In the genomic region with DNA sequence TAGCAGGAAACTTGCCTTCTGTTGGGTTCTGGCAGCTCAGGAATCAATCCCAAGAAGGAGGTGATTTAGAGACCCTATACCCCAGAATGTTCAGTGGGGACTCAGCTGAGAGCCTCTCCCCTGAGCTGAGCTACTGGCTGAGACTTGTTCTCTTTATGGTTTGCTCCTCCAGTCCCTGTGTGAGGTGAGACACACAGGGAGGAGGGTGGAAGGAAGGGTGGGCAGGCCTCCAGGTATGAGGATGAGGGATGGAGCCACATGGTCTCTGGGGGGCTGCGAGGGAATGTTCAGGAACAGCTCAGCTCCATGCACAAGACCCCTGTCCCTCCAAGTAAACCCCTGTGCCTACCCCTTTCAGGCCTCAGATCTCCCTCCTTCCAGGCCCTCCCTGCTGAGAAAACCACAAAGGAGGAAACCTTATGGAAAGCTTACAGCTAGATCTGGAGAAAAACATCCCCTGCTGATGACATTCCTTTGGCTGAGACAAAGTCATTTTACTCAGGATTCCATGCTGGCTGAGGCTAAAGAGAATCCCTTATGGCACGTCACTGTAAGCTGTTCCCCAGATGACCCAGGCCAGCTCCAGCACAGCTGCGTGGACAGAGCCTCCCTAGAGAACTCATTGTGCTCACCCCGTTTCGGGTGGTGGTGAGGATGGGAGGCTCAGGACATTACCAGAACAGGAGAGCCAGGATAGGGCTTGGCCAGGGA, we compare ENCODE assay signal across 10 cellular contexts.
DNase-seq lines count a peak whose midpoint lies in the region; ATAC-seq, FAIRE-seq and TF ChIP-seq lines count a peak whose summit lies in the region.
"Had no signal": no experiment of that assay in that cellular context is flagged by ENCODE, and none has a peak within 500 bp of the region (broad histone marks: within the 10 kb centered on the region; RNA-seq: fewer than 3 reads in every experiment).

No MANE protein-coding gene starts in this region.

- DNase-seq in A673 (ENCODE audit: low spot score) (peak; percentile 28), RWPE1 (ENCODE audit: low spot score) (no peak), frontal cortex (ENCODE audit: low spot score in 2 of 2) (peak; percentile 65 to 71)
- no peak for DNase-seq in activated naive CD8-positive, alpha-beta T cell treated with anti-CD3 and anti-CD28 coated beads for 36 hours
- DNase-seq: CD4-positive, CD25-positive, alpha-beta regulatory T cell; T-helper 2 cell had no signal

- peak overlapping the region; percentile 24 for H3K4me2 ChIP-seq in neural cell (ENCODE audit: low read length)

- H2AFZ ChIP-seq in neural cell (ENCODE audit: low read depth, low read length) = no peak overlapping the region

- H3K4me1 Mint-ChIP-seq in activated naive CD8-positive, alpha-beta T cell treated with anti-CD3 and anti-CD28 coated beads for 36 hours = peaks cover 12% of the 10 kb centered on the region

- intact Hi-C loops in A673 (cut with micrococcal nuclease; ENCODE audit: unreplicated experiment) = no loop called here

- H3K9me3 ChIP-seq in A673 (ENCODE audit: low read depth, low read length, poor library complexity, severe bottlenecking) (no peaks in the 10 kb centered on the region), neural cell (ENCODE audit: low read length) (no peaks in the 10 kb centered on the region)

- peak overlapping the region; percentile 25 for H3K9ac ChIP-seq in neural cell (ENCODE audit: low read length)

- H3K27ac ChIP-seq in A673 (ENCODE audit: low read depth, low read length, poor library complexity, severe bottlenecking) (peak overlapping the region; percentile 7), RWPE1 (peak overlapping the region; percentile 52), neural cell (ENCODE audit: low read length) (peak overlapping the region; percentile 40)

- H3K27me3 ChIP-seq in A673 (replicated peaks; ENCODE audit: insufficient read depth, low read depth, low read length, poor library complexity) (no peaks in the 10 kb centered on the region), neural cell (ENCODE audit: insufficient read depth, low read depth, low read length) (no peaks in the 10 kb centered on the region)

- no peaks in the 10 kb centered on the region for H3K9me2 ChIP-seq in neural cell (ENCODE audit: insufficient read depth, low read length)

- H3K79me2 ChIP-seq in neural cell (replicated peaks; ENCODE audit: insufficient read depth, low read length) = peaks cover 87% of the 10 kb centered on the region

- no peak for ATAC-seq in GM21360 (IDR thresholded peaks at IDR 0.05; ENCODE audit: unreplicated experiment)
- ATAC-seq in HG03442 (IDR thresholded peaks at IDR 0.05; ENCODE audit: unreplicated experiment) = no peak
- no peak for ATAC-seq in GM18870 (IDR thresholded peaks at IDR 0.05; ENCODE audit: unreplicated experiment)

- no peak for TF ChIP-seq RAD21 in neural cell (conservative IDR thresholded peaks at IDR 0.05)

- FAIRE-seq in frontal cortex (lab: Jason Lieb, UNC) = no peak

- H3K36me3 ChIP-seq in A673 (ENCODE audit: insufficient read depth, low read length, poor library complexity, severe bottlenecking) = no peaks in the 10 kb centered on the region
- H3K36me3 ChIP-seq in neural cell (ENCODE audit: insufficient read depth, low read length) = peaks cover under 1% of the 10 kb centered on the region

- no peak for TF ChIP-seq CTCF in A673 (conservative IDR thresholded peaks at IDR 0.05; ENCODE audit: low read depth, low read length)
- no peak for TF ChIP-seq CTCF in RWPE1 (conservative IDR thresholded peaks at IDR 0.05; ENCODE audit: low read depth)
- TF ChIP-seq CTCF in neural cell (IDR thresholded peaks at IDR 0.05; ENCODE audit: poor library complexity, severe bottlenecking) = no peak

- no peak overlapping the region for H3K4me3 Mint-ChIP-seq in activated naive CD8-positive, alpha-beta T cell treated with anti-CD3 and anti-CD28 coated beads for 36 hours

- BruUV-seq in A673 (replicated peaks; lab: Mats Ljungman, UMichigan) = no TSS peak

- H3K4me1 ChIP-seq in A673 (ENCODE audit: insufficient read depth, low read length, poor library complexity, severe bottlenecking) = peaks cover 31% of the 10 kb centered on the region

- peaks cover 6% of the 10 kb centered on the region for H3K27me3 Mint-ChIP-seq in activated naive CD8-positive, alpha-beta T cell treated with anti-CD3 and anti-CD28 coated beads for 36 hours

- no peaks in the 10 kb centered on the region for H3K36me3 Mint-ChIP-seq in activated naive CD8-positive, alpha-beta T cell treated with anti-CD3 and anti-CD28 coated beads for 36 hours

- POLR2A ChIA-PET in A673 (lab: Charles Lee; ENCODE audit: low non-redundant PET) = interaction anchor here (0.6 kb wide), 1 partner anchor 99 kb away, joined by 3 read pairs; no protein-coding TSS in a partner anchor
- POLR2A ChIA-PET in RWPE1 (lab: Yijun Ruan, JAX; ENCODE audit: low non-redundant PET) = no interaction called here

- H3K4me3 ChIP-seq in A673 (ENCODE audit: low read depth, low read length, poor library complexity, severe bottlenecking) (no peak overlapping the region), neural cell (ENCODE audit: low read length) (peak overlapping the region; percentile 94)

- no peaks in the 10 kb centered on the region for H3K9me3 Mint-ChIP-seq in activated naive CD8-positive, alpha-beta T cell treated with anti-CD3 and anti-CD28 coated beads for 36 hours
- H3K9me3 Mint-ChIP-seq: CD4-positive, CD25-positive, alpha-beta regulatory T cell had no signal

- H3F3A ChIP-seq in neural cell (ENCODE audit: insufficient read depth, low read length, poor library complexity, severe bottlenecking) = no peaks in the 10 kb centered on the region

- no peak for TF ChIP-seq EP300 in neural cell (conservative IDR thresholded peaks at IDR 0.05; ENCODE audit: poor library complexity, severe bottlenecking)

- CTCF ChIA-PET in A673 (lab: Charles Lee) (no interaction called here), RWPE1 (lab: Yijun Ruan, JAX) (interaction anchor here (0.6 to 1.5 kb wide), 4 partner anchors 19 to 635 kb away, joined by 3 to 7 read pairs (median 4); no protein-coding TSS in a partner anchor)

- no peak overlapping the region for H3K27ac Mint-ChIP-seq in activated naive CD8-positive, alpha-beta T cell treated with anti-CD3 and anti-CD28 coated beads for 36 hours
- H3K27ac Mint-ChIP-seq: CD4-positive, CD25-positive, alpha-beta regulatory T cell had no signal

- peaks cover 8% of the 10 kb centered on the region for H4K20me1 ChIP-seq in neural cell (ENCODE audit: insufficient read depth)

TF ChIP-seq in neural cell, 6 proteins besides CTCF, POLR2A, EP300 and RAD21:
- TF ChIP-seq POLR2AphosphoS5 (IDR thresholded peaks at IDR 0.05) = no peak
- TF ChIP-seq, protein P1, sequence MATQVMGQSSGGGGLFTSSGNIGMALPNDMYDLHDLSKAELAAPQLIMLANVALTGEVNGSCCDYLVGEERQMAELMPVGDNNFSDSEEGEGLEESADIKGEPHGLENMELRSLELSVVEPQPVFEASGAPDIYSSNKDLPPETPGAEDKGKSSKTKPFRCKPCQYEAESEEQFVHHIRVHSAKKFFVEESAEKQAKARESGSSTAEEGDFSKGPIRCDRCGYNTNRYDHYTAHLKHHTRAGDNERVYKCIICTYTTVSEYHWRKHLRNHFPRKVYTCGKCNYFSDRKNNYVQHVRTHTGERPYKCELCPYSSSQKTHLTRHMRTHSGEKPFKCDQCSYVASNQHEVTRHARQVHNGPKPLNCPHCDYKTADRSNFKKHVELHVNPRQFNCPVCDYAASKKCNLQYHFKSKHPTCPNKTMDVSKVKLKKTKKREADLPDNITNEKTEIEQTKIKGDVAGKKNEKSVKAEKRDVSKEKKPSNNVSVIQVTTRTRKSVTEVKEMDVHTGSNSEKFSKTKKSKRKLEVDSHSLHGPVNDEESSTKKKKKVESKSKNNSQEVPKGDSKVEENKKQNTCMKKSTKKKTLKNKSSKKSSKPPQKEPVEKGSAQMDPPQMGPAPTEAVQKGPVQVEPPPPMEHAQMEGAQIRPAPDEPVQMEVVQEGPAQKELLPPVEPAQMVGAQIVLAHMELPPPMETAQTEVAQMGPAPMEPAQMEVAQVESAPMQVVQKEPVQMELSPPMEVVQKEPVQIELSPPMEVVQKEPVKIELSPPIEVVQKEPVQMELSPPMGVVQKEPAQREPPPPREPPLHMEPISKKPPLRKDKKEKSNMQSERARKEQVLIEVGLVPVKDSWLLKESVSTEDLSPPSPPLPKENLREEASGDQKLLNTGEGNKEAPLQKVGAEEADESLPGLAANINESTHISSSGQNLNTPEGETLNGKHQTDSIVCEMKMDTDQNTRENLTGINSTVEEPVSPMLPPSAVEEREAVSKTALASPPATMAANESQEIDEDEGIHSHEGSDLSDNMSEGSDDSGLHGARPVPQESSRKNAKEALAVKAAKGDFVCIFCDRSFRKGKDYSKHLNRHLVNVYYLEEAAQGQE (IDR thresholded peaks at IDR 0.05; ENCODE audit: borderline replicate concordance) = peak; percentile 79

Comparison
In these comparisons a context has a peak if more than half of its experiments do, and no peak if none do; other contexts are left out.
1. DNase-seq: peak in A673 (single experiment) and frontal cortex (2 of 2); none in RWPE1 (single experiment) and activated naive CD8-positive, alpha-beta T cell treated with anti-CD3 and anti-CD28 coated beads for 36 hours (single experiment).
2. Peak in every context shown above with its lines, with median percentiles within 50 percentile points of each other: H3K27ac ChIP-seq.